26 cellular contexts compared by ENCODE assay signal in the genomic region with DNA sequence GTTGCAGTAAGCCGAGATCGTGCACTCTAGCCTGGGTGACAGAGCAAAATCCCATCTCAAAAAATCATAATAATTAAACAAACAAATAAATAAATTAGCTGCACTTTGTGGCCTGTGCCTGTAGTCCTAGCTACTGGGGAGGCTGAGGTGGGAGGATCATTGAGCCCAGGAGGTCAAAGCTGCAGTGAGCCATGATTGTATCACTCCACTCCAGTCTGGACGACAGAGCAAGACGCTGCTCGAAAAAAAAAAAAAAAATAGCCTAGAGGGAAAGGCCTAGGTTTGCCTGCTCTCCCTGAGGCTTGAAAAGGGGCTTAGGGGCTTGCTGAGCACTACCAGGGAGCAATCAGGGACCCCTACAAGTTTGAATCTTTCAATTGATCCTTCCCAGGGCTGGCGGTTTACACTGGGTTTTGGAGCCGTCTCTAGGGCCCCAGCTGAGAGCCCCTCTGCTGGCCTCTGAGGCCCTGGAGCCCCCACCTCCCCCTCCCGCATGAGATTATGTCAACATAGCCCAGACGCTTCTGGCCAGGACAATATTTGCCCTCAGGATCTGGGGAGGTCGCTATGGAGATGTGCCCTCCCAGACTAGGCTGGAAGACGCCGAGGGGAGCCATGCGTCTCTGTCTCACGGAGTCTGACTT. TPM values are rescaled to one million over a fixed set of nuclear protein-coding genes. Genes with fewer than 3 reads are reported as not detected.
DNase-seq lines count a peak whose midpoint lies in the region; ATAC-seq and TF ChIP-seq lines count a peak whose summit lies in the region.
"Had no signal": no experiment of that assay in that cellular context is flagged by ENCODE, and none has a peak within 500 bp of the region (broad histone marks: within the 10 kb centered on the region; RNA-seq: fewer than 3 reads in every experiment).

No MANE protein-coding gene starts in this region.

- no peak overlapping the region for H3K4me3 ChIP-seq in body of pancreas
- no peak overlapping the region for H3K4me3 ChIP-seq in trophoblast cell (ENCODE audit: low read depth, low read length)
- no peak overlapping the region for H3K4me3 ChIP-seq in Karpas-422 (ENCODE audit: low read length)
- H3K4me3 ChIP-seq: adrenal gland, gastroesophageal sphincter, HAP-1, left ventricle myocardium inferior had no signal

- no peaks in the 10 kb centered on the region for H3K27me3 ChIP-seq in body of pancreas
- H3K27me3 ChIP-seq in trophoblast cell (ENCODE audit: insufficient read depth, low read length): no peaks in the 10 kb centered on the region
- no peaks in the 10 kb centered on the region for H3K27me3 ChIP-seq in Karpas-422 (ENCODE audit: low read length)
- H3K27me3 ChIP-seq: adrenal gland had no signal

- H4K8ac ChIP-seq in trophoblast cell (ENCODE audit: low read depth, low read length): no peak overlapping the region

- H4K91ac ChIP-seq in trophoblast cell (ENCODE audit: low read depth, low read length): peak overlapping the region; percentile 42

- H4K20me1 ChIP-seq in Karpas-422 (ENCODE audit: insufficient read depth, low read depth, low read length): no peaks in the 10 kb centered on the region

- ATAC-seq in body of pancreas (peak; percentile 12), GM21717 (IDR thresholded peaks at IDR 0.05; ENCODE audit: unreplicated experiment) (no peak)
- ATAC-seq: esophagus mucosa, gastroesophageal sphincter had no signal

- H2AFZ ChIP-seq in trophoblast cell (ENCODE audit: insufficient read depth, low read length, poor library complexity): no peak overlapping the region
- no peak overlapping the region for H2AFZ ChIP-seq in Karpas-422 (ENCODE audit: low read length)

- H3K4me1 ChIP-seq in body of pancreas: no peaks in the 10 kb centered on the region
- H3K4me1 ChIP-seq in trophoblast cell (ENCODE audit: control insufficient read depth in 1 of 2, insufficient read depth in 2 of 2, low read length in 2 of 2): peaks cover 0 to 2% of the 10 kb centered on the region in 2 experiments
- H3K4me1 ChIP-seq in Karpas-422 (ENCODE audit: low read length): no peaks in the 10 kb centered on the region
- H3K4me1 ChIP-seq: adrenal gland, gastroesophageal sphincter, HAP-1, left ventricle myocardium inferior had no signal

- H3K79me2 ChIP-seq in trophoblast cell (ENCODE audit: control insufficient read depth, insufficient read depth, low read length, poor library complexity) (no peaks in the 10 kb centered on the region), Karpas-422 (ENCODE audit: low read length) (no peaks in the 10 kb centered on the region)

- no peak overlapping the region for H2AK5ac ChIP-seq in trophoblast cell (ENCODE audit: low read length)

- no peak overlapping the region for H3K4ac ChIP-seq in trophoblast cell (ENCODE audit: low read depth, low read length)

- H3K14ac ChIP-seq in trophoblast cell (ENCODE audit: low read length): no peak overlapping the region

- no peaks in the 10 kb centered on the region for H3K36me3 ChIP-seq in body of pancreas (replicated peaks in 1 of 2; ENCODE audit: insufficient read depth in 1 of 2, low read depth in 2 of 2)
- no peaks in the 10 kb centered on the region for H3K36me3 ChIP-seq in trophoblast cell (ENCODE audit: control insufficient read depth in 1 of 2, insufficient read depth in 2 of 2, low read length in 2 of 2)
- no peaks in the 10 kb centered on the region for H3K36me3 ChIP-seq in Karpas-422 (ENCODE audit: insufficient read depth, low read length)
- H3K36me3 ChIP-seq: adrenal gland, gastroesophageal sphincter, HAP-1, left ventricle myocardium inferior had no signal

- 48 to 50% methylated on average over 11 to 14 of the region's 14 CpGs for WGBS in body of pancreas, 2 donors
- WGBS in trophoblast cell (ENCODE audit: extremely low coverage, insufficient coverage, insufficient read length): no CpG with 5 or more reads among the region's 14 CpGs

- TF ChIP-seq CTCF in body of pancreas (IDR thresholded peaks at IDR 0.05): no peak

- H3K9me2 ChIP-seq in Karpas-422 (replicated peaks; ENCODE audit: insufficient read depth, low read length): no peaks in the 10 kb centered on the region

- no peak overlapping the region for H4K12ac ChIP-seq in trophoblast cell (ENCODE audit: low read depth, low read length)

- no peak overlapping the region for H2BK12ac ChIP-seq in trophoblast cell (ENCODE audit: low read length)

- H3K4me2 ChIP-seq in trophoblast cell (ENCODE audit: low read length) (peak overlapping the region; percentile 24), Karpas-422 (ENCODE audit: low read depth, low read length, poor library complexity, severe bottlenecking) (no peak overlapping the region)
- H3K4me2 ChIP-seq: KMS-11 had no signal

- H2BK5ac ChIP-seq in trophoblast cell (ENCODE audit: low read depth, low read length, poor library complexity): no peak overlapping the region

- no peak overlapping the region for H3K23ac ChIP-seq in trophoblast cell (ENCODE audit: low read length)

- H2BK120ac ChIP-seq in trophoblast cell (ENCODE audit: insufficient read depth, low read length, poor library complexity): no peak overlapping the region

- intact Hi-C loops in body of pancreas (cut with DNase I): no loop called here

- TF ChIP-seq POLR2A in body of pancreas (IDR thresholded peaks at IDR 0.05): no peak

- no peak overlapping the region for H3K18ac ChIP-seq in trophoblast cell (ENCODE audit: low read length)

- peak; percentile 29 for DNase-seq in NCI-H510A treated with DMSO at 0.1 percent for 48 hours (lab: John Stamatoyannopoulos, UW)
- no peak for DNase-seq in NCI-H510A (lab: John Stamatoyannopoulos, UW)
- peak; percentile 36 for DNase-seq in NCI-H1092 treated with DMSO at 0.1 percent for 48 hours (lab: John Stamatoyannopoulos, UW)
- DNase-seq in body of pancreas: peak in 2 of 4 donors; percentile 39 to 45
- DNase-seq in trophoblast cell: peak; percentile 26 to 64
- DNase-seq in Karpas-422: no peak
- no peak for DNase-seq in cerebellar nuclear complex (lab: John Stamatoyannopoulos, UW)
- DNase-seq: activated CD4-positive, alpha-beta T cell treated with anti-CD3 and anti-CD28 coated beads, Interleukin-2, amount 10 ng/mL, durations not matched to agents 7 days and 5 days; activated CD8-positive, alpha-beta memory T cell treated with anti-CD3 and anti-CD28 coated beads, Interleukin-2, amount 50 U/mL, for 48 hours; activated gamma-delta T cell; adrenal gland; caudate nucleus; DMS79; left ventricle myocardium inferior; NCI-H1048; NCI-H2171 treated with DMSO at 0.1 percent for 48 hours; stimulated activated CD4-positive, alpha-beta T cell treated with anti-CD3 and anti-CD28 coated beads, Interleukin-12 subunit alpha, Interleukin-12 subunit beta, amount 100 ng/mL, for 4 hours; stimulated activated CD8-positive, alpha-beta memory T cell treated with anti-CD3 and anti-CD28 coated beads, Interleukin-4, amount 100 ng/mL, for 48 hours had no signal

- no peaks in the 10 kb centered on the region for H3K79me1 ChIP-seq in trophoblast cell (ENCODE audit: low read length)

- H3K9me3 ChIP-seq in body of pancreas: no peaks in the 10 kb centered on the region
- H3K9me3 ChIP-seq in trophoblast cell (ENCODE audit: insufficient read depth, low read depth, low read length): no peaks in the 10 kb centered on the region
- H3K9me3 ChIP-seq in Karpas-422 (ENCODE audit: low read length): no peaks in the 10 kb centered on the region
- H3K9me3 ChIP-seq: adrenal gland, gastroesophageal sphincter, HAP-1, left ventricle myocardium inferior had no signal

- no peak overlapping the region for H3K9ac ChIP-seq in trophoblast cell (ENCODE audit: low read length)
- H3K9ac ChIP-seq in Karpas-422 (ENCODE audit: low read length): no peak overlapping the region
- H3K9ac ChIP-seq: KMS-11 had no signal

- H3K27ac ChIP-seq in body of pancreas: no peak overlapping the region
- H3K27ac ChIP-seq in trophoblast cell (ENCODE audit: low read depth, low read length): no peak overlapping the region
- no peak overlapping the region for H3K27ac ChIP-seq in Karpas-422 (ENCODE audit: low read length)
- H3K27ac ChIP-seq: adrenal gland, gastroesophageal sphincter, HL-60, KMS-11, left ventricle myocardium inferior, RWPE1 had no signal

RNA-seq across cellular contexts. Expression of gene GIPR, which starts 10.4 kb away (rescaled TPM):
- 1 to 10 TPM; 3.9 to 9.2 TPM for total RNA-seq in body of pancreas
- polyA plus RNA-seq in trophoblast cell (2013): 0.60 and 0.99 TPM in 2 replicates
- total RNA-seq in Karpas-422 (2014; rRNA removed; shearing (Covaris generic); ENCODE audit: low replicate concordance): 3.9 and 6.1 TPM in 2 replicates

RNA-seq across cellular contexts. Expression of gene EML2, which starts 18.4 kb away (rescaled TPM):
- 10 to 100 TPM; 25.7 to 60.6 TPM for total RNA-seq in body of pancreas
- polyA plus RNA-seq in trophoblast cell (2013): 15.0 and 16.5 TPM in 2 replicates
- 40.3 and 86.4 TPM in 2 replicates for total RNA-seq in Karpas-422 (2014; rRNA removed; shearing (Covaris generic); ENCODE audit: low replicate concordance)

RNA-seq across cellular contexts. Expression of gene SNRPD2, which starts 34.1 kb away (rescaled TPM):
- 10 to 100 TPM; 25.1 to 66.4 TPM for total RNA-seq in body of pancreas
- polyA plus RNA-seq in trophoblast cell (2013): 1,318 and 1,337 TPM in 2 replicates
- 540 and 645 TPM in 2 replicates for total RNA-seq in Karpas-422 (2014; rRNA removed; shearing (Covaris generic); ENCODE audit: low replicate concordance)

RNA-seq across cellular contexts. Expression of gene QPCTL, which starts 34.8 kb away (rescaled TPM):
- total RNA-seq in body of pancreas: 1 to 10 TPM; 2.1 to 4.0 TPM
- 10.0 and 10.1 TPM in 2 replicates for polyA plus RNA-seq in trophoblast cell (2013)
- 21.4 and 30.3 TPM in 2 replicates for total RNA-seq in Karpas-422 (2014; rRNA removed; shearing (Covaris generic); ENCODE audit: low replicate concordance)

RNA-seq across cellular contexts. Expression of gene GPR4, which starts 55.6 kb away (rescaled TPM):
- total RNA-seq in body of pancreas: 1 to 10 TPM in 1 of 2 donors, under 1 TPM in 1; 0.99 to 1.3 TPM
- 0.03 TPM in 1 of 2 replicates, not detected in the other for polyA plus RNA-seq in trophoblast cell (2013)
- 0.26 and 0.83 TPM in 2 replicates for total RNA-seq in Karpas-422 (2014; rRNA removed; shearing (Covaris generic); ENCODE audit: low replicate concordance)
- total RNA-seq: A673; activated CD4-positive, alpha-beta T cell treated with anti-CD3 and anti-CD28 coated beads, Interleukin-2, amount 10 ng/mL, durations not matched to agents 7 days and 5 days had no signal

Comparison
In these comparisons a context has a peak if more than half of its experiments do, and no peak if none do; other contexts are left out.
1. DNase-seq: peak in NCI-H510A treated with DMSO at 0.1 percent for 48 hours (single experiment), NCI-H1092 treated with DMSO at 0.1 percent for 48 hours (single experiment) and trophoblast cell (2 of 2); none in NCI-H510A (single experiment), Karpas-422 (single experiment) and cerebellar nuclear complex (0 of 2).